28 cellular contexts compared by ENCODE assay signal in the genomic region with DNA sequence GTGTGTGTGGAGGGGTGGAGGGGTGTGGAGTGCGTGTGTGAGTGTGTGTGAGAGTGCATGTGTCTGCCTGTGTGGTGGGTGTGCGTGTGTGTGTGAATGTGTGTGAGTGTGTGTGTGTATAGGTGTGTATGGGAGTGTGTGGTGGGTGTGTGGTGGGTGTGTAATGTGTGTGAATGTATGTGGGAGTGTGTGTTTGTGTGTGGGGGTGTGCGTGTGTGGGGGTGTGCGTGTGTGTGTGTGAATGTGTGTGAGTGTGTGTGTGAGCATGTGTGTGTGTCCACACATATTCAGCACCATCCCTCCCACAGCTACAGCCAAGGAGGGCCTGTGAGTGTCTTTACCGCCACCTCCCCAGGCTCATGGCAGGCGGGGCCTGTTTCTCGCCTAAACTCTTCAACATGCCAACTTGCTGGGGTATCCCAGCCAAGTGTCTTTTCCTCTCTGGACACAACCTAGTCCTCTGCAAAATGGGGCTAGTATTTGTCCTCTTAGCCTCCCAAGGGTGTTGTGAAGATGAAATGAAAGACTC. TPM values are rescaled to one million over a fixed set of nuclear protein-coding genes. Genes with fewer than 3 reads are reported as not detected.
DNase-seq lines count a peak whose midpoint lies in the region; ATAC-seq, FAIRE-seq and TF ChIP-seq lines count a peak whose summit lies in the region.
"Had no signal": no experiment of that assay in that cellular context is flagged by ENCODE, and none has a peak within 500 bp of the region (broad histone marks: within the 10 kb centered on the region; RNA-seq: fewer than 3 reads in every experiment).

No MANE protein-coding gene starts in this region.

- no peak overlapping the region for H3K4me3 ChIP-seq in left ventricle myocardium inferior
- no peak overlapping the region for H3K4me3 ChIP-seq in naive thymus-derived CD4-positive, alpha-beta T cell (ENCODE audit: low read length)
- H3K4me3 ChIP-seq in WERI-Rb-1 (ENCODE audit: low read depth, low read length), result no peak overlapping the region
- H3K4me3 ChIP-seq: BLaER1, coronary artery, HAP-1, heart left ventricle, SJSA1, skin epidermis had no signal

- peak; percentile 16 for ATAC-seq in naive thymus-derived CD4-positive, alpha-beta T cell
- ATAC-seq: activated CD4-positive, alpha-beta T cell treated with anti-CD3 and anti-CD28 coated beads for 36 hours; heart left ventricle had no signal

- H3K4me3 Mint-ChIP-seq in naive thymus-derived CD4-positive, alpha-beta T cell, result no peak overlapping the region
- H3K4me3 Mint-ChIP-seq: activated CD4-positive, alpha-beta T cell treated with anti-CD3 and anti-CD28 coated beads for 36 hours; activated naive CD8-positive, alpha-beta T cell; stimulated activated naive CD8-positive, alpha-beta T cell treated with anti-CD3 and anti-CD28 coated beads, Interleukin-15, amount 100 ng/mL, for 72 hours had no signal

- CTCF ChIA-PET in naive thymus-derived CD4-positive, alpha-beta T cell (lab: Charles Lee), result no interaction called here

- H3K4me1 ChIP-seq in left ventricle myocardium inferior, result no peaks in the 10 kb centered on the region
- no peaks in the 10 kb centered on the region for H3K4me1 ChIP-seq in naive thymus-derived CD4-positive, alpha-beta T cell (ENCODE audit: control insufficient read depth in 2 of 2, insufficient read depth in 2 of 2, low read length in 2 of 2)
- H3K4me1 ChIP-seq: HAP-1, heart left ventricle, SJSA1 had no signal

- H3K27me3 ChIP-seq in left ventricle myocardium inferior (ENCODE audit: low read depth), result peaks cover 17% of the 10 kb centered on the region
- no peaks in the 10 kb centered on the region for H3K27me3 ChIP-seq in naive thymus-derived CD4-positive, alpha-beta T cell (ENCODE audit: control insufficient read depth in 2 of 2, insufficient read depth in 2 of 2, low read length in 2 of 2)
- H3K27me3 ChIP-seq in WERI-Rb-1 (ENCODE audit: insufficient read depth, low read depth, severe bottlenecking), result no peaks in the 10 kb centered on the region
- H3K27me3 ChIP-seq: BLaER1, neutrophil, SJSA1 had no signal

- no peaks in the 10 kb centered on the region for H3K9me3 Mint-ChIP-seq in naive thymus-derived CD4-positive, alpha-beta T cell
- H3K9me3 Mint-ChIP-seq: stimulated activated naive CD8-positive, alpha-beta T cell treated with anti-CD3 and anti-CD28 coated beads, Interleukin-15, amount 100 ng/mL, for 72 hours had no signal

- H3K36me3 Mint-ChIP-seq in naive thymus-derived CD4-positive, alpha-beta T cell, result no peaks in the 10 kb centered on the region
- H3K36me3 Mint-ChIP-seq: activated naive CD8-positive, alpha-beta T cell had no signal

- POLR2A ChIA-PET in naive thymus-derived CD4-positive, alpha-beta T cell (lab: Charles Lee), result no interaction called here

- FAIRE-seq in urothelium cell line (lab: Jason Lieb, UNC), result peak; percentile 80

- intact Hi-C loops in cardiac septum (cut with DNase I) (no loop called here), left ventricle myocardium inferior (cut with micrococcal nuclease) (no loop called here)
- intact Hi-C loops in naive thymus-derived CD4-positive, alpha-beta T cell (cut with micrococcal nuclease), result no loop called here

- no peak overlapping the region for H3K27ac ChIP-seq in left ventricle myocardium inferior (replicated peaks)
- no peak overlapping the region for H3K27ac ChIP-seq in naive thymus-derived CD4-positive, alpha-beta T cell (ENCODE audit: low read depth, low read length)
- H3K27ac ChIP-seq in WERI-Rb-1, result no peak overlapping the region
- H3K27ac ChIP-seq: BLaER1, coronary artery, heart left ventricle, neutrophil, SJSA1 had no signal

- TF ChIP-seq CTCF in left ventricle myocardium inferior (IDR thresholded peaks at IDR 0.05; ENCODE audit: borderline replicate concordance) (no peak), WERI-Rb-1 (IDR thresholded peaks at IDR 0.05; ENCODE audit: low read depth, low read length) (no peak)

- H3K36me3 ChIP-seq in left ventricle myocardium inferior (no peaks in the 10 kb centered on the region), WERI-Rb-1 (peaks cover 10% of the 10 kb centered on the region; the same call in 1 of the 2 replicates)
- H3K36me3 ChIP-seq in naive thymus-derived CD4-positive, alpha-beta T cell (ENCODE audit: control insufficient read depth in 2 of 3, insufficient read depth in 3 of 3, low read length in 3 of 3), result no peaks in the 10 kb centered on the region
- H3K36me3 ChIP-seq: BLaER1, HAP-1, heart left ventricle, neutrophil, SJSA1 had no signal

- peaks cover 0 to 3% (median 2%) of the 10 kb centered on the region in 5 donors for H3K27me3 Mint-ChIP-seq in naive thymus-derived CD4-positive, alpha-beta T cell

- no peaks in the 10 kb centered on the region for H3K9me3 ChIP-seq in left ventricle myocardium inferior (replicated peaks)
- no peaks in the 10 kb centered on the region for H3K9me3 ChIP-seq in naive thymus-derived CD4-positive, alpha-beta T cell (ENCODE audit: control insufficient read depth in 2 of 3, low read length in 3 of 3)
- H3K9me3 ChIP-seq in WERI-Rb-1 (ENCODE audit: severe bottlenecking), result no peaks in the 10 kb centered on the region
- H3K9me3 ChIP-seq: BLaER1, HAP-1, heart left ventricle, neutrophil, SJSA1 had no signal

- H3K4me1 Mint-ChIP-seq in naive thymus-derived CD4-positive, alpha-beta T cell, result no peaks in the 10 kb centered on the region
- H3K4me1 Mint-ChIP-seq: activated CD4-positive, alpha-beta T cell treated with anti-CD3 and anti-CD28 coated beads for 36 hours; stimulated activated naive CD8-positive, alpha-beta T cell treated with anti-CD3 and anti-CD28 coated beads, Interleukin-15, amount 100 ng/mL, for 72 hours had no signal

- DNase-seq in cardiac septum (ENCODE audit: low spot score), result peak; percentile 50
- no peak for DNase-seq in left ventricle myocardium inferior
- peak; percentile 12 for DNase-seq in activated CD8-positive, alpha-beta memory T cell treated with anti-CD3 and anti-CD28 coated beads, Interleukin-2, amount 50 U/mL, for 48 hours
- no peak for DNase-seq in naive thymus-derived CD4-positive, alpha-beta T cell
- DNase-seq in urothelium cell line (ENCODE audit: low spot score), result no peak
- DNase-seq in NCI-H2029 treated with DMSO at 0.1 percent for 48 hours (lab: John Stamatoyannopoulos, UW), result no peak
- DNase-seq in WERI-Rb-1, result no peak
- DNase-seq in NCI-H2171 treated with DMSO at 0.1 percent for 48 hours (lab: John Stamatoyannopoulos, UW), result no peak
- DNase-seq: ACHN; activated CD4-positive, alpha-beta T cell treated with anti-CD3 and anti-CD28 coated beads for 36 hours; effector memory CD4-positive, alpha-beta T cell; GF-D8; heart left ventricle; KBM-7; NCI-H1105; NCI-H1930; NCI-H2227 treated with DMSO at 0.1 percent for 48 hours; stimulated activated naive CD8-positive, alpha-beta T cell treated with anti-CD3 and anti-CD28 coated beads, Interleukin-15, amount 100 ng/mL, for 72 hours; T-helper 1 cell had no signal

- no peak overlapping the region for H3K27ac Mint-ChIP-seq in naive thymus-derived CD4-positive, alpha-beta T cell
- H3K27ac Mint-ChIP-seq: activated CD4-positive, alpha-beta T cell treated with anti-CD3 and anti-CD28 coated beads for 36 hours; activated naive CD8-positive, alpha-beta T cell had no signal

RNA-seq across cellular contexts. Expression of gene LMO1, which starts 11.8 kb away (rescaled TPM):
- 0.46 TPM for total RNA-seq in cardiac septum
- total RNA-seq in left ventricle myocardium inferior, result 2.3 TPM
- not detected for total RNA-seq in naive thymus-derived CD4-positive, alpha-beta T cell
- polyA plus RNA-seq in naive thymus-derived CD4-positive, alpha-beta T cell, result not detected
- total RNA-seq: activated CD4-positive, alpha-beta T cell treated with anti-CD3 and anti-CD28 coated beads for 36 hours; fibroblast of villous mesenchyme; MCF 10A; SJSA1 had no signal

Comparison
In these comparisons a context has a peak if more than half of its experiments do, and no peak if none do; other contexts are left out.
1. DNase-seq: peak in cardiac septum (single experiment) and activated CD8-positive, alpha-beta memory T cell treated with anti-CD3 and anti-CD28 coated beads, Interleukin-2, amount 50 U/mL, for 48 hours (single experiment); none in left ventricle myocardium inferior (single experiment), naive thymus-derived CD4-positive, alpha-beta T cell (0 of 9), urothelium cell line (single experiment), NCI-H2029 treated with DMSO at 0.1 percent for 48 hours (single experiment), WERI-Rb-1 (single experiment) and NCI-H2171 treated with DMSO at 0.1 percent for 48 hours (single experiment).